8 cellular contexts compared by ENCODE assay signal in the genomic region with DNA sequence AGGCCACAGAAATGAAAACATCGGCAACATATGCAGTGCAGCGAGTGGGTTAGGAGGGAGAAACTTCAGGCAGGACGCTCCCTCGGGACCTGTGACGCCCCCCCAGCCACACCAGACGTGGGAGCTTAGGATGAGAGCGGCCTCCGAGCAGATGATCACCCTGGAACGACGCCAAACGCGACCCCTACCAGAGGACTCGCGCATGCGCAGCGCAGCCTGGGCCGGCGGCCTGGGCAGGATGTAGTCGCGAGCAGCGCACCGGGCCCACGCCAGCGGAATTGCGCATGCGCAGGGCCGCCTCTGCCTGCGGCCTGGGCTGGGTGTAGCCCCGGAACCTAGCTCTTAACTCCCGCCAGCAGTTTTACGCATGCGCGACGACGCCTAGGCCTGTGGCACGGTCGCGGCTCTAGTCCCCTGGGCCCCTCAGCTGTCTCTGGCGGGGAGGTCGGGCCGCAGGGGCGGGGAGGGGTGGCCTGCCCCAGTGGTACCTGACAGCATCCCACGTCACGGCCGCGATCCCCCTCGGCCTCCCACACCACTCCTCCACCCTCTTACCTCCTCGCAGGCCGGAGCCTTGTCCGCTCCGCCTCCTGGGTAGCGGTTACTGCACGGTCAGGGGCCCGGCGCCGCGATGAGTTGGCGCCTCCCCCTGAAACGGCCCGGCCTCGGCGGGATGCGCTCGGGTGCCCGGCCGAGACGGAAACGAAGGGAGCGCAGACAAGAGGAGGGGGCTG. TPM values are rescaled to one million over a fixed set of nuclear protein-coding genes. Genes with fewer than 3 reads are reported as not detected.
DNase-seq lines count a peak whose midpoint lies in the region; ATAC-seq and TF ChIP-seq lines count a peak whose summit lies in the region.

TSS of gene RCBTB2 (minus strand) at position 608 of the 734 bp plus-strand sequence. CDS start 11,141 bp downstream, outside the sequence.

- H3K36me3 ChIP-seq in KOPT-K1 (ENCODE audit: insufficient read depth, low read length) (no peaks in the 10 kb centered on the region), Peyer's patch (no peaks in the 10 kb centered on the region)

- peaks cover 6% of the 10 kb centered on the region for H3K27me3 Mint-ChIP-seq in activated T-helper 1 cell treated with anti-CD3 and anti-CD28 coated beads, Interleukin-12 subunit alpha, Interleukin-12 subunit beta, Interleukin-2, Interleukin-4 antibody, amounts not matched to agents 30 ng/mL and 10 ng/mL and 1 ng/mL, durations not matched to agents 14 hours and 24 hours and 36 hours (ENCODE audit: insufficient read depth)
- peaks cover 23 to 32% (median 24%) of the 10 kb centered on the region in 3 donors for H3K27me3 Mint-ChIP-seq in naive B cell

- TF ChIP-seq CTCF in Peyer's patch (IDR thresholded peaks at IDR 0.05): no peak

- H3K36me3 Mint-ChIP-seq in activated T-helper 1 cell treated with anti-CD3 and anti-CD28 coated beads, Interleukin-12 subunit alpha, Interleukin-12 subunit beta, Interleukin-2, Interleukin-4 antibody, amounts not matched to agents 30 ng/mL and 10 ng/mL and 1 ng/mL, durations not matched to agents 14 hours and 24 hours and 36 hours (ENCODE audit: low read depth): no peaks in the 10 kb centered on the region
- H3K36me3 Mint-ChIP-seq in naive B cell: peaks cover 0 to 14% of the 10 kb centered on the region in 2 donors
- peaks cover 24% of the 10 kb centered on the region for H3K36me3 Mint-ChIP-seq in stimulated activated effector memory CD8-positive, alpha-beta T cell treated with anti-CD3 and anti-CD28 coated beads, Interleukin-12 subunit alpha, Interleukin-12 subunit beta, amount 100 ng/mL, for 72 hours

- ATAC-seq in GM21786 (IDR thresholded peaks at IDR 0.05; ENCODE audit: unreplicated experiment): peak; percentile 81
- peak; percentile 88 to 89 for ATAC-seq in naive B cell (ENCODE audit: low read depth in 2 of 2)
- peak; percentile 94 for ATAC-seq in stimulated activated effector memory CD8-positive, alpha-beta T cell treated with anti-CD3 and anti-CD28 coated beads, Interleukin-12 subunit alpha, Interleukin-12 subunit beta, amount 100 ng/mL, for 72 hours

- peak; percentile 61 to 82 for TF ChIP-seq POLR2A in Peyer's patch (IDR thresholded peaks at IDR 0.05)

- peak; percentile 88 for DNase-seq in DMS79 treated with DMSO at 0.1 percent for 48 hours (lab: John Stamatoyannopoulos, UW)
- DNase-seq in Peyer's patch: peak; percentile 96 to 99 (median 98)
- DNase-seq in activated T-helper 1 cell treated with anti-CD3 and anti-CD28 coated beads, Interleukin-12 subunit alpha, Interleukin-12 subunit beta, Interleukin-2, Interleukin-4 antibody, amounts not matched to agents 30 ng/mL and 10 ng/mL and 1 ng/mL, durations not matched to agents 14 hours and 24 hours and 36 hours (ENCODE audit: low spot score): peak; percentile 99
- DNase-seq in fibroblast of gingiva (ENCODE audit: low read depth): peak; percentile 98
- DNase-seq in naive B cell: peak; percentile 98
- DNase-seq in stimulated activated effector memory CD8-positive, alpha-beta T cell treated with anti-CD3 and anti-CD28 coated beads, Interleukin-12 subunit alpha, Interleukin-12 subunit beta, amount 100 ng/mL, for 72 hours (ENCODE audit: low spot score in 2 of 2): peak; percentile 99

- peak within 1 kb of the TSS; percentile 98 for H3K27ac Mint-ChIP-seq in activated T-helper 1 cell treated with anti-CD3 and anti-CD28 coated beads, Interleukin-12 subunit alpha, Interleukin-12 subunit beta, Interleukin-2, Interleukin-4 antibody, amounts not matched to agents 30 ng/mL and 10 ng/mL and 1 ng/mL, durations not matched to agents 14 hours and 24 hours and 36 hours
- H3K27ac Mint-ChIP-seq in naive B cell: peak within 1 kb of the TSS; percentile 83 to 96 (median 94)
- peak within 1 kb of the TSS; percentile 98 for H3K27ac Mint-ChIP-seq in stimulated activated effector memory CD8-positive, alpha-beta T cell treated with anti-CD3 and anti-CD28 coated beads, Interleukin-12 subunit alpha, Interleukin-12 subunit beta, amount 100 ng/mL, for 72 hours

- H3K4me3 Mint-ChIP-seq in activated T-helper 1 cell treated with anti-CD3 and anti-CD28 coated beads, Interleukin-12 subunit alpha, Interleukin-12 subunit beta, Interleukin-2, Interleukin-4 antibody, amounts not matched to agents 30 ng/mL and 10 ng/mL and 1 ng/mL, durations not matched to agents 14 hours and 24 hours and 36 hours: peak within 1 kb of the TSS; percentile 91
- peak within 1 kb of the TSS; percentile 89 to 98 (median 96) for H3K4me3 Mint-ChIP-seq in naive B cell
- peak within 1 kb of the TSS; percentile 84 for H3K4me3 Mint-ChIP-seq in stimulated activated effector memory CD8-positive, alpha-beta T cell treated with anti-CD3 and anti-CD28 coated beads, Interleukin-12 subunit alpha, Interleukin-12 subunit beta, amount 100 ng/mL, for 72 hours

- H3K9me3 ChIP-seq in KOPT-K1 (ENCODE audit: insufficient read depth, low read length, poor library complexity, severe bottlenecking) (peaks cover 21% of the 10 kb centered on the region), Peyer's patch (no peaks in the 10 kb centered on the region)

- no peaks in the 10 kb centered on the region for H3K27me3 ChIP-seq in Peyer's patch

- H3K9me3 Mint-ChIP-seq in activated T-helper 1 cell treated with anti-CD3 and anti-CD28 coated beads, Interleukin-12 subunit alpha, Interleukin-12 subunit beta, Interleukin-2, Interleukin-4 antibody, amounts not matched to agents 30 ng/mL and 10 ng/mL and 1 ng/mL, durations not matched to agents 14 hours and 24 hours and 36 hours: peaks cover 4% of the 10 kb centered on the region
- peaks cover 0 to 15% (median 7%) of the 10 kb centered on the region in 7 donors for H3K9me3 Mint-ChIP-seq in naive B cell
- H3K9me3 Mint-ChIP-seq in stimulated activated effector memory CD8-positive, alpha-beta T cell treated with anti-CD3 and anti-CD28 coated beads, Interleukin-12 subunit alpha, Interleukin-12 subunit beta, amount 100 ng/mL, for 72 hours: peaks cover 15% of the 10 kb centered on the region

- intact Hi-C loops in activated T-helper 1 cell treated with anti-CD3 and anti-CD28 coated beads, Interleukin-12 subunit alpha, Interleukin-12 subunit beta, Interleukin-2, Interleukin-4 antibody, amounts not matched to agents 30 ng/mL and 10 ng/mL and 1 ng/mL, durations not matched to agents 14 hours and 24 hours and 36 hours (cut with micrococcal nuclease): loop anchor here (1.0 to 10.0 kb wide), 10 partner anchors 27 to 494 kb away; partner anchors contain the start of genes FNDC3A, ITM2B, MED4 and RB1

- peak within 1 kb of the TSS; percentile 61 to 81 (median 72) for H3K4me3 ChIP-seq in Peyer's patch

- peaks cover 32% of the 10 kb centered on the region for H3K4me1 Mint-ChIP-seq in activated T-helper 1 cell treated with anti-CD3 and anti-CD28 coated beads, Interleukin-12 subunit alpha, Interleukin-12 subunit beta, Interleukin-2, Interleukin-4 antibody, amounts not matched to agents 30 ng/mL and 10 ng/mL and 1 ng/mL, durations not matched to agents 14 hours and 24 hours and 36 hours (ENCODE audit: low read depth)
- H3K4me1 Mint-ChIP-seq in naive B cell: peaks cover 11 to 33% (median 22%) of the 10 kb centered on the region in 3 donors
- peaks cover 30% of the 10 kb centered on the region for H3K4me1 Mint-ChIP-seq in stimulated activated effector memory CD8-positive, alpha-beta T cell treated with anti-CD3 and anti-CD28 coated beads, Interleukin-12 subunit alpha, Interleukin-12 subunit beta, amount 100 ng/mL, for 72 hours

- peaks cover 0 to 5% (median 0%) of the 10 kb centered on the region in 4 donors for H3K4me1 ChIP-seq in Peyer's patch

- H3K27ac ChIP-seq in KOPT-K1 (ENCODE audit: low read depth, low read length, poor library complexity, severe bottlenecking): peak within 1 kb of the TSS; percentile 100
- H3K27ac ChIP-seq in Peyer's patch: peak within 1 kb of the TSS; percentile 90 to 94 (median 92)

RNA-seq across cellular contexts. Expression of gene RCBTB2, which starts in this region (rescaled TPM):
- 1 to 10 TPM; 3.2 to 6.3 (median 5.2) TPM for total RNA-seq in Peyer's patch
- 1.7 and 2.0 TPM in 2 replicates for total RNA-seq in activated T-helper 1 cell treated with anti-CD3 and anti-CD28 coated beads, Interleukin-12 subunit alpha, Interleukin-12 subunit beta, Interleukin-2, Interleukin-4 antibody, amounts not matched to agents 30 ng/mL and 10 ng/mL and 1 ng/mL, durations not matched to agents 14 hours and 24 hours and 36 hours
- polyA plus RNA-seq in naive B cell (ENCODE audit: low read depth in 6 of 6): 1 to 10 TPM in 5 of 6 donors, not detected in 1; 2.0 to 4.2 (median 2.1) TPM

Comparison
In these comparisons a context has a peak if more than half of its experiments do, and no peak if none do; other contexts are left out.
1. Peak in every context shown above with its lines: DNase-seq, ATAC-seq, H3K4me3 ChIP-seq and H3K27ac ChIP-seq.